In genomic region chr11:44030276-44030932, GRCh38 we compare ENCODE assay signal across 9 cellular contexts. TPM values are rescaled to one million over a fixed set of nuclear protein-coding genes. Genes with fewer than 3 reads are reported as not detected.
DNase-seq lines count a peak whose midpoint lies in the region; ATAC-seq and TF ChIP-seq lines count a peak whose summit lies in the region.
"Had no signal": no experiment of that assay in that cellular context is flagged by ENCODE, and none has a peak within 500 bp of the region (broad histone marks: within the 10 kb centered on the region; RNA-seq: fewer than 3 reads in every experiment).

No MANE protein-coding gene starts in this region.

- H3K27me3 ChIP-seq in HUES48 (ENCODE audit: control insufficient read depth, insufficient read depth, low read length): peaks cover 2% of the 10 kb centered on the region; the same call in 1 of the 2 replicates
- no peaks in the 10 kb centered on the region for H3K27me3 ChIP-seq in brain microvascular endothelial cell (replicated peaks)

- H3K4me3 ChIP-seq in HUES48 (ENCODE audit: low read depth, low read length): no peak overlapping the region
- no peak overlapping the region for H3K4me3 ChIP-seq in brain microvascular endothelial cell (ENCODE audit: low read depth, low read length)

- no peaks in the 10 kb centered on the region for H3K36me3 ChIP-seq in HUES48 (ENCODE audit: control insufficient read depth, insufficient read depth, low read length)
- H3K36me3 ChIP-seq in brain microvascular endothelial cell (replicated peaks): no peaks in the 10 kb centered on the region

- H3K27ac ChIP-seq in HUES48 (ENCODE audit: low read depth, low read length) (peak overlapping the region; percentile 36), brain microvascular endothelial cell (peak overlapping the region; percentile 39)

- intact Hi-C loops in sciatic nerve (cut with DNase I): loop anchor here (10.0 kb wide), 1 partner anchor 86 kb away; the partner anchor contains the start of gene C11orf96

- peaks cover 13% of the 10 kb centered on the region for H3K4me1 ChIP-seq in HUES48 (ENCODE audit: control insufficient read depth, insufficient read depth, low read length)

- in situ Hi-C loops in brain microvascular endothelial cell (cut with HindIII; ENCODE audit: low pct_ligation_motif_present, low sequenced_read_pairs): loop anchor here (25.0 kb wide), 1 partner anchor 118 kb away; no protein-coding TSS in a partner anchor

- DNase-seq in brain microvascular endothelial cell (peak; percentile 72), iPS-NIHi11 (ENCODE audit: low spot score) (peak; percentile 38), sciatic nerve (ENCODE audit: low spot score) (no peak), erythroblast (lab: John Stamatoyannopoulos, UW) (no peak), NCI-H128 (lab: John Stamatoyannopoulos, UW; ENCODE audit: unreplicated experiment) (no peak), UCSD-AML1 (lab: John Stamatoyannopoulos, UW; ENCODE audit: unreplicated experiment) (no peak)
- DNase-seq in activated effector memory CD4-positive, alpha-beta T cell treated with Interleukin-2 at 50 U/mL for 16 hours: no peak
- DNase-seq: activated T-cell treated with anti-CD3 and anti-CD28 coated beads, Interleukin-2, amount 50 U/mL, for 1 hour had no signal

- H3K9ac ChIP-seq in HUES48 (ENCODE audit: low read depth, low read length): no peak overlapping the region

- ATAC-seq in sciatic nerve: peak; percentile 78

- no peak for TF ChIP-seq POLR2A in erythroblast (IDR thresholded peaks at IDR 0.05; ENCODE audit: low read length)

- H3K9me3 ChIP-seq in HUES48 (ENCODE audit: control insufficient read depth, insufficient read depth, low read length): peaks cover 8% of the 10 kb centered on the region

- no peak for TF ChIP-seq CTCF in brain microvascular endothelial cell (IDR thresholded peaks at IDR 0.05; ENCODE audit: low read depth, low read length, missing control alignments)

RNA-seq across cellular contexts. Expression of gene ACCSL, which starts 17.4 kb away (rescaled TPM):
- not detected for total RNA-seq in sciatic nerve

RNA-seq across cellular contexts. Expression of gene ACCS, which starts 35.7 kb away (rescaled TPM):
- 71.6 TPM for total RNA-seq in sciatic nerve

Comparison
In these comparisons a context has a peak if more than half of its experiments do, and no peak if none do; other contexts are left out.
1. DNase-seq: peak in brain microvascular endothelial cell (single experiment) and iPS-NIHi11 (single experiment); none in sciatic nerve (single experiment), activated effector memory CD4-positive, alpha-beta T cell treated with Interleukin-2 at 50 U/mL for 16 hours (single experiment), erythroblast (0 of 2), NCI-H128 (single experiment) and UCSD-AML1 (single experiment).